ENCODE assay signal across 35 cellular contexts in the genomic region with DNA sequence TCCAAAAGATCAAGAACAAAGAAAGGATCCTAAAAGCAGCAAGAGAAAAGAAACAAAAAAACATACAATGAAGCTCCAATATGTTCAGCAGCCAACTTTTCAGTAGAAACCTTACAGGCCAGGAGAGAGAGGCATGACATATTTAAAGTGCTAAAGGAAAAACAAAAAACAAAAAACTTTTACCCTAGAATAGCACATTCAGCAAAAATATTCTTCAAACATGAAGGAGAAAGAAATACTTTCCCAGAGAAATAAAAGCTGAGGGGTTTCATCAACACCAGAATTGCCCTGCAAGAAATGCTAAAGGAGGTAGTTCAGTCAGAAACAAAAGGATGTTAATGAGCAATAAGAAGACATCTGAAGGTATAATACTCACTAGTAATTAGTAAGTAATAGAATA.
"Had no signal": no experiment of that assay in that cellular context is flagged by ENCODE, and none has a peak within 500 bp of the region (broad histone marks: within the 10 kb centered on the region; RNA-seq: fewer than 3 reads in every experiment).

No MANE protein-coding gene starts in this region.

- H3K4me3 Mint-ChIP-seq: activated B cell treated with CpG ODN at 0.5 μM for 24 hours; activated CD4-positive, alpha-beta memory T cell treated with anti-CD3 and anti-CD28 coated beads for 36 hours; activated CD4-positive, alpha-beta T cell treated with anti-CD3 and anti-CD28 coated beads, Interleukin-2, amount 10 ng/mL, durations not matched to agents 24 days and 14 days; activated CD8-positive, alpha-beta T cell treated with anti-CD3 and anti-CD28 coated beads for 36 hours; activated naive CD4-positive, alpha-beta T cell treated with anti-CD3 and anti-CD28 coated beads, Interleukin-2, amount 10 ng/mL, durations not matched to agents 7 days and 5 days; activated naive CD4-positive, alpha-beta T cell treated with anti-CD3 and anti-CD28 coated beads, Interleukin-2, amount 50 U/mL, for 24 hours; activated naive CD8-positive, alpha-beta T cell; activated naive CD8-positive, alpha-beta T cell treated with anti-CD3 and anti-CD28 coated beads, Interleukin-2, amount 10 ng/mL, durations not matched to agents 7 days and 5 days; activated naive CD8-positive, alpha-beta T cell treated with anti-CD3 and anti-CD28 coated beads, Interleukin-2, amount 50 U/mL, for 24 hours; activated T-cell treated with anti-CD3 and anti-CD28 coated beads, Interleukin-2, amount 50 U/mL, for 4 hours; activated T-cell treated with anti-CD3 and anti-CD28 coated beads, Interleukin-2, amount 50 U/mL, for 72 hours; activated T-helper 1 cell treated with anti-CD3 and anti-CD28 coated beads, Interleukin-12 subunit alpha, Interleukin-12 subunit beta, Interleukin-2, Interleukin-4 antibody, amounts not matched to agents 30 ng/mL and 10 ng/mL and 1 ng/mL, durations not matched to agents 14 hours and 24 hours and 36 hours; activated T-helper 17 cell treated with anti-CD3 and anti-CD28 coated beads, Interleukin-2, amount 50 U/mL, for 72 hours; T-helper 1 cell treated with Interleukin-12 subunit alpha and Interleukin-12 subunit beta and Interleukin-4 antibody, amounts not matched to agents 30 μg/mL and 1 μg/mL, for 36 hours; T-helper 2 cell treated with Interferon-gamma antibody and Interleukin-4, amounts not matched to agents 5 μg/mL and 100 μg/mL, for 36 hours had no signal

- H3K4me3 ChIP-seq: body of pancreas, breast epithelium had no signal

- H3K4me1 Mint-ChIP-seq: activated B cell treated with CpG ODN at 0.5 μM for 24 hours; activated CD4-positive, alpha-beta T cell treated with anti-CD3 and anti-CD28 coated beads, Interleukin-2, amount 10 ng/mL, durations not matched to agents 24 days and 14 days; activated naive CD4-positive, alpha-beta T cell treated with anti-CD3 and anti-CD28 coated beads, Interleukin-2, amount 10 ng/mL, durations not matched to agents 7 days and 5 days; activated naive CD4-positive, alpha-beta T cell treated with anti-CD3 and anti-CD28 coated beads, Interleukin-2, amount 50 U/mL, for 24 hours; activated naive CD8-positive, alpha-beta T cell treated with anti-CD3 and anti-CD28 coated beads, Interleukin-2, amount 10 ng/mL, durations not matched to agents 7 days and 5 days; activated naive CD8-positive, alpha-beta T cell treated with anti-CD3 and anti-CD28 coated beads, Interleukin-2, amount 50 U/mL, for 24 hours; activated T-helper 17 cell treated with anti-CD3 and anti-CD28 coated beads, Interleukin-2, amount 50 U/mL, for 72 hours had no signal

- H3K27me3 ChIP-seq: body of pancreas, brain microvascular endothelial cell, breast epithelium had no signal

- H3K4me1 ChIP-seq: body of pancreas, breast epithelium had no signal

- DNase-seq: activated B cell treated with CpG ODN at 0.5 μM for 24 hours; activated CD4-positive, alpha-beta memory T cell treated with anti-CD3 and anti-CD28 coated beads for 36 hours; activated CD4-positive, alpha-beta T cell treated with anti-CD3 and anti-CD28 coated beads for 4 hours; activated CD4-positive, alpha-beta T cell treated with anti-CD3 and anti-CD28 coated beads, Interleukin-2, amount 10 ng/mL, durations not matched to agents 24 days and 14 days; activated CD4-positive, alpha-beta T cell treated with anti-CD3 and anti-CD28 coated beads, Interleukin-2, amount 50 U/mL, for 1 hour; activated CD4-positive, alpha-beta T cell treated with anti-CD3 and anti-CD28 coated beads, Interleukin-2, amount 50 U/mL, for 4 hours; activated CD4-positive, CD25-positive, alpha-beta regulatory T cell treated with anti-CD3 and anti-CD28 coated beads, Interleukin-2, amount 50 U/mL, for 72 hours; activated CD8-positive, alpha-beta memory T cell treated with anti-CD3 and anti-CD28 coated beads, Interleukin-2, amount 50 U/mL, for 4 hours; activated CD8-positive, alpha-beta T cell treated with anti-CD3 and anti-CD28 coated beads for 36 hours; activated effector memory CD4-positive, alpha-beta T cell treated with anti-CD3 and anti-CD28 coated beads, Interleukin-2, amount 50 U/mL, for 16 hours; activated naive CD4-positive, alpha-beta T cell treated with anti-CD3 and anti-CD28 coated beads, Interleukin-2, amount 10 ng/mL, durations not matched to agents 7 days and 5 days; activated naive CD4-positive, alpha-beta T cell treated with Interleukin-2 at 50 U/mL for 16 hours; activated naive CD8-positive, alpha-beta T cell treated with anti-CD3 and anti-CD28 coated beads, Interleukin-2, amount 10 ng/mL, durations not matched to agents 7 days and 5 days; activated naive CD8-positive, alpha-beta T cell treated with anti-CD3 and anti-CD28 coated beads, Interleukin-2, amount 50 U/mL, for 24 hours; activated T-cell treated with anti-CD3 and anti-CD28 coated beads for 4 hours; activated T-cell treated with anti-CD3 and anti-CD28 coated beads, Interleukin-2, amount 50 U/mL, for 1 hour; activated T-cell treated with anti-CD3 and anti-CD28 coated beads, Interleukin-2, amount 50 U/mL, for 4 hours; activated T-cell treated with anti-CD3 and anti-CD28 coated beads, Interleukin-2, amount 50 U/mL, for 72 hours; aorta; body of pancreas; brain microvascular endothelial cell; central memory CD4-positive, alpha-beta T cell; T-helper 2 cell; T-helper 9 cell had no signal

- H3K27me3 Mint-ChIP-seq: activated B cell treated with CpG ODN at 0.5 μM for 24 hours; activated CD4-positive, alpha-beta memory T cell treated with anti-CD3 and anti-CD28 coated beads for 36 hours; activated CD4-positive, alpha-beta T cell treated with anti-CD3 and anti-CD28 coated beads, Interleukin-2, amount 10 ng/mL, durations not matched to agents 24 days and 14 days; activated CD8-positive, alpha-beta T cell treated with anti-CD3 and anti-CD28 coated beads for 36 hours; activated naive CD4-positive, alpha-beta T cell treated with anti-CD3 and anti-CD28 coated beads, Interleukin-2, amount 10 ng/mL, durations not matched to agents 7 days and 5 days; activated naive CD4-positive, alpha-beta T cell treated with anti-CD3 and anti-CD28 coated beads, Interleukin-2, amount 50 U/mL, for 24 hours; activated naive CD8-positive, alpha-beta T cell; activated naive CD8-positive, alpha-beta T cell treated with anti-CD3 and anti-CD28 coated beads, Interleukin-2, amount 10 ng/mL, durations not matched to agents 7 days and 5 days; activated naive CD8-positive, alpha-beta T cell treated with anti-CD3 and anti-CD28 coated beads, Interleukin-2, amount 50 U/mL, for 24 hours; activated T-helper 17 cell treated with anti-CD3 and anti-CD28 coated beads, Interleukin-2, amount 50 U/mL, for 72 hours had no signal

- H3K36me3 ChIP-seq: brain microvascular endothelial cell, breast epithelium had no signal

- H3K27ac ChIP-seq: body of pancreas, brain microvascular endothelial cell, breast epithelium, VCaP had no signal

- FAIRE-seq: astrocyte, colon, TTC549 had no signal

- H3K27ac Mint-ChIP-seq: activated B cell treated with CpG ODN at 0.5 μM for 24 hours; activated CD4-positive, alpha-beta memory T cell treated with anti-CD3 and anti-CD28 coated beads for 36 hours; activated CD4-positive, alpha-beta T cell treated with anti-CD3 and anti-CD28 coated beads, Interleukin-2, amount 10 ng/mL, durations not matched to agents 24 days and 14 days; activated CD8-positive, alpha-beta T cell treated with anti-CD3 and anti-CD28 coated beads for 36 hours; activated naive CD4-positive, alpha-beta T cell treated with anti-CD3 and anti-CD28 coated beads, Interleukin-2, amount 10 ng/mL, durations not matched to agents 7 days and 5 days; activated naive CD4-positive, alpha-beta T cell treated with anti-CD3 and anti-CD28 coated beads, Interleukin-2, amount 50 U/mL, for 24 hours; activated naive CD8-positive, alpha-beta T cell; activated naive CD8-positive, alpha-beta T cell treated with anti-CD3 and anti-CD28 coated beads, Interleukin-2, amount 10 ng/mL, durations not matched to agents 7 days and 5 days; activated naive CD8-positive, alpha-beta T cell treated with anti-CD3 and anti-CD28 coated beads, Interleukin-2, amount 50 U/mL, for 24 hours; activated T-cell treated with anti-CD3 and anti-CD28 coated beads, Interleukin-2, amount 50 U/mL, for 72 hours; activated T-helper 1 cell treated with anti-CD3 and anti-CD28 coated beads, Interleukin-12 subunit alpha, Interleukin-12 subunit beta, Interleukin-2, Interleukin-4 antibody, amounts not matched to agents 30 ng/mL and 10 ng/mL and 1 ng/mL, durations not matched to agents 14 hours and 24 hours and 36 hours; activated T-helper 17 cell treated with anti-CD3 and anti-CD28 coated beads, Interleukin-2, amount 50 U/mL, for 72 hours; T-helper 1 cell treated with Interleukin-12 subunit alpha and Interleukin-12 subunit beta and Interleukin-4 antibody, amounts not matched to agents 30 μg/mL and 1 μg/mL, for 36 hours; T-helper 2 cell treated with Interferon-gamma antibody and Interleukin-4, amounts not matched to agents 5 μg/mL and 100 μg/mL, for 36 hours had no signal

- H3K9me3 ChIP-seq: body of pancreas, breast epithelium had no signal

- H3K36me3 Mint-ChIP-seq: activated CD4-positive, alpha-beta memory T cell treated with anti-CD3 and anti-CD28 coated beads for 36 hours; activated naive CD4-positive, alpha-beta T cell treated with anti-CD3 and anti-CD28 coated beads, Interleukin-2, amount 10 ng/mL, durations not matched to agents 7 days and 5 days; activated naive CD4-positive, alpha-beta T cell treated with anti-CD3 and anti-CD28 coated beads, Interleukin-2, amount 50 U/mL, for 24 hours; activated naive CD8-positive, alpha-beta T cell; activated naive CD8-positive, alpha-beta T cell treated with anti-CD3 and anti-CD28 coated beads, Interleukin-2, amount 10 ng/mL, durations not matched to agents 7 days and 5 days had no signal

- H3K9me3 Mint-ChIP-seq: activated B cell treated with CpG ODN at 0.5 μM for 24 hours; activated CD4-positive, alpha-beta T cell treated with anti-CD3 and anti-CD28 coated beads, Interleukin-2, amount 10 ng/mL, durations not matched to agents 24 days and 14 days; activated naive CD4-positive, alpha-beta T cell treated with anti-CD3 and anti-CD28 coated beads, Interleukin-2, amount 50 U/mL, for 24 hours; activated T-helper 1 cell treated with anti-CD3 and anti-CD28 coated beads, Interleukin-12 subunit alpha, Interleukin-12 subunit beta, Interleukin-2, Interleukin-4 antibody, amounts not matched to agents 30 ng/mL and 10 ng/mL and 1 ng/mL, durations not matched to agents 14 hours and 24 hours and 36 hours; T-helper 1 cell treated with Interleukin-12 subunit alpha and Interleukin-12 subunit beta and Interleukin-4 antibody, amounts not matched to agents 30 μg/mL and 1 μg/mL, for 36 hours had no signal

- ATAC-seq: activated CD8-positive, alpha-beta T cell treated with anti-CD3 and anti-CD28 coated beads for 36 hours; activated naive CD8-positive, alpha-beta T cell treated with anti-CD3 and anti-CD28 coated beads, Interleukin-2, amount 50 U/mL, for 24 hours; activated T-cell treated with anti-CD3 and anti-CD28 coated beads, Interleukin-2, amount 50 U/mL, for 4 hours; activated T-cell treated with anti-CD3 and anti-CD28 coated beads, Interleukin-2, amount 50 U/mL, for 72 hours; activated T-helper 17 cell treated with anti-CD3 and anti-CD28 coated beads, Interleukin-2, amount 50 U/mL, for 72 hours; body of pancreas had no signal
